19 cellular contexts compared by ENCODE assay signal in the genomic region with DNA sequence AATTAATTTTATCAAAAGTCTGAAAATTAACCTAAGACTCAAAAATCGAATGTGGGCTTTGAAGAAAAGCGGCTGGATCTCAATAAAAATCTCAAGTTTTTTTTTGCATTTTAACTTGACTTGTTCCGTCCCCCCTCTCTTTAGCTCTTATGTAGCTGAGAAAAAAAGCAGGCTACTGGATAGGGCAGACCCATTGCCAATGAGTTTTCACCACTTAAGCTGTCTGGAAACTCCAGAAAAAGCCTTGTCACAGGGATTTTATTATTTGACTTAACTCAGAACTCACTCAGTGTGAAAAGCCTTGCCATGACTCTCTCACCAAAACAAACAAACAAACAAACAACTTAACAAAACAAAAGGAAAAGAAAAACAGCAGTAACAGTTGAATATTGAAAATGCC.
DNase-seq lines count a peak whose midpoint lies in the region; ATAC-seq, FAIRE-seq and TF ChIP-seq lines count a peak whose summit lies in the region.
"Had no signal": no experiment of that assay in that cellular context is flagged by ENCODE, and none has a peak within 500 bp of the region (broad histone marks: within the 10 kb centered on the region; RNA-seq: fewer than 3 reads in every experiment).

No MANE protein-coding gene starts in this region.

- no peak overlapping the region for H4K5ac ChIP-seq in H1 (ENCODE audit: insufficient read length, low read depth, low read length)

- H3K79me1 ChIP-seq in H1 (ENCODE audit: low read depth, low read length) = no peaks in the 10 kb centered on the region

- no peak overlapping the region for H3K4me2 ChIP-seq in H1 (ENCODE audit: insufficient read depth in 1 of 2, low read depth in 2 of 2, low read length in 2 of 2)

- peak; percentile 39 for FAIRE-seq in H1 (lab: Jason Lieb, UNC)

- H3K18ac ChIP-seq in H1 (ENCODE audit: extremely low read depth, low read length) = no peak overlapping the region

- ATAC-seq in HG03354 (IDR thresholded peaks at IDR 0.05; ENCODE audit: poor library complexity, severe bottlenecking, unreplicated experiment) = no peak
- no peak for ATAC-seq in HG03196 (IDR thresholded peaks at IDR 0.05; ENCODE audit: unreplicated experiment)
- no peak for ATAC-seq in GM18861 (IDR thresholded peaks at IDR 0.05; ENCODE audit: unreplicated experiment)
- ATAC-seq: HCT116 had no signal

- H2BK20ac ChIP-seq in H1 (ENCODE audit: low read length) = no peak overlapping the region

- H3K36me3 ChIP-seq in H1 (ENCODE audit: control insufficient read depth in 2 of 4, insufficient read depth in 4 of 4, low read length in 3 of 4) = no peaks in the 10 kb centered on the region
- H3K36me3 ChIP-seq: MG63, Peyer's patch, SJCRH30 had no signal

- no peak overlapping the region for H2BK15ac ChIP-seq in H1 (ENCODE audit: low read length)

- no peak overlapping the region for H4K91ac ChIP-seq in H1 (replicated peaks; ENCODE audit: insufficient read length, low read length)

- TF ChIP-seq CTCF in H1 (IDR thresholded peaks at IDR 0.05; ENCODE audit: control extremely low read depth in 1 of 3, insufficient read depth in 1 of 3, low read depth in 1 of 3, low read length in 3 of 3) = no peak

- no peak overlapping the region for H3K56ac ChIP-seq in H1 (replicated peaks; ENCODE audit: insufficient read length, low read depth, low read length)

- H2BK5ac ChIP-seq in H1 (ENCODE audit: low read depth, low read length) = no peak overlapping the region

- H4K20me1 ChIP-seq in H1 (replicated peaks in 1 of 2; ENCODE audit: control insufficient read depth in 1 of 2, insufficient read depth in 2 of 2, low read length in 2 of 2) = no peaks in the 10 kb centered on the region

- no peak overlapping the region for H3K23ac ChIP-seq in H1 (ENCODE audit: insufficient read length)

- no peak overlapping the region for H2AFZ ChIP-seq in H1 (ENCODE audit: low read length)
- H2AFZ ChIP-seq: GM23248 had no signal

- H3K4ac ChIP-seq in H1 (replicated peaks; ENCODE audit: insufficient read length, low read depth, low read length) = no peak overlapping the region

- no peak overlapping the region for H3K27ac ChIP-seq in H1 (ENCODE audit: low read depth, low read length)
- H3K27ac ChIP-seq: GM23248, Peyer's patch, SJCRH30 had no signal

- H3K4me1 ChIP-seq in H1 (replicated peaks in 1 of 4; ENCODE audit: control insufficient read depth in 3 of 4, insufficient read depth in 4 of 4, low read length in 3 of 4) = no peaks in the 10 kb centered on the region
- H3K4me1 ChIP-seq: Peyer's patch, SJCRH30 had no signal

- H2AK5ac ChIP-seq in H1 (ENCODE audit: low read depth, low read length) = no peak overlapping the region

- no peak overlapping the region for H3K4me3 ChIP-seq in H1 (ENCODE audit: extremely low read depth in 1 of 4, insufficient read depth in 2 of 4, low read depth in 3 of 4, low read length in 4 of 4)
- H3K4me3 ChIP-seq: GM23248, MG63, Peyer's patch, SJCRH30 had no signal

- H2BK120ac ChIP-seq in H1 (replicated peaks; ENCODE audit: low read depth, low read length) = no peak overlapping the region

- POLR2A ChIA-PET in H1 (lab: Charles Lee; ENCODE audit: partially characterized antibody) = no interaction called here

- no peaks in the 10 kb centered on the region for H3K27me3 ChIP-seq in H1 (replicated peaks in 1 of 4; ENCODE audit: control insufficient read depth in 3 of 4, extremely low read depth in 1 of 4, insufficient read depth in 3 of 4, low read length in 3 of 4)
- H3K27me3 ChIP-seq: MG63, Peyer's patch, SJCRH30 had no signal

- CTCF ChIA-PET in H1 (lab: Charles Lee; ENCODE audit: partially characterized antibody) = no interaction called here

- H3K23me2 ChIP-seq in H1 (ENCODE audit: low read depth, low read length) = no peaks in the 10 kb centered on the region

- no peaks in the 10 kb centered on the region for H3K79me2 ChIP-seq in H1 (ENCODE audit: control insufficient read depth in 1 of 2, insufficient read depth in 2 of 2, low read length in 2 of 2)

- no peak overlapping the region for H4K8ac ChIP-seq in H1 (ENCODE audit: extremely low read depth, insufficient read depth, low read length)

- no peak for TF ChIP-seq RAD21 in H1 (IDR thresholded peaks at IDR 0.05 in 1 of 2, conservative IDR thresholded peaks at IDR 0.05 in 1 of 2; ENCODE audit: low read depth in 2 of 2, low read length in 2 of 2)

- H3K14ac ChIP-seq in H1 (ENCODE audit: insufficient read length) = no peak overlapping the region

- no peak for TF ChIP-seq POLR2A in H1 (IDR thresholded peaks at IDR 0.05; ENCODE audit: control extremely low read depth in 1 of 2, low read depth in 2 of 2, low read length in 2 of 2)

- no peak for TF ChIP-seq EP300 in H1 (IDR thresholded peaks at IDR 0.05; ENCODE audit: borderline replicate concordance in 1 of 2, low read depth in 2 of 2, low read length in 2 of 2)

- no peaks in the 10 kb centered on the region for H3K9me3 ChIP-seq in H1 (ENCODE audit: insufficient read depth in 2 of 2, low read depth in 1 of 2, low read length in 1 of 2)
- H3K9me3 ChIP-seq: MG63, Peyer's patch, SJCRH30 had no signal

- no peak overlapping the region for H2BK12ac ChIP-seq in H1 (ENCODE audit: low read depth, low read length)

- 68% methylated on average over 3 of the region's 3 CpGs; no CpG with 5 or more reads in 1 of the 2 experiments for WGBS in H1 (ENCODE audit: extremely low coverage in 1 of 2, insufficient coverage in 1 of 2, insufficient read length in 1 of 2, insufficient replicate concordance in 2 of 2, low coverage in 1 of 2, low lambda C conversion rate in 2 of 2, missing lambda C conversion rate in 1 of 2), 2 experiments

- DNase-seq in LHCN-M2 (ENCODE audit: low read depth) (peak; percentile 30), H1 (ENCODE audit: low read depth in 1 of 2, low spot score in 2 of 2) (no peak), myocyte (ENCODE audit: low read depth) (peak; percentile 6), NAMALWA (ENCODE audit: low spot score) (no peak)
- DNase-seq: CD4-positive, CD25-positive, alpha-beta regulatory T cell; DMS79; GM23248; MG63; NCI-H1048; NCI-H1417 treated with DMSO at 0.1 percent for 48 hours; NCI-H187; NCI-H446; NCI-H526 treated with DMSO at 0.1 percent for 48 hours; Peyer's patch; SJCRH30 had no signal

- H3K9ac ChIP-seq in H1 (replicated peaks in 1 of 4; ENCODE audit: extremely low read depth in 1 of 4, low read depth in 3 of 4, low read length in 3 of 4) = no peak overlapping the region
- H3K9ac ChIP-seq: GM23248 had no signal

TF ChIP-seq in H1, 55 proteins besides CTCF, POLR2A, EP300 and RAD21:
- TF ChIP-seq HDAC6 (IDR thresholded peaks at IDR 0.05; ENCODE audit: low read depth, low read length) (no peak), SUZ12 (IDR thresholded peaks at IDR 0.05; ENCODE audit: low read length) (no peak), RXRA (IDR thresholded peaks at IDR 0.05; ENCODE audit: insufficient read depth, low read depth, low read length) (no peak), SAP30 (IDR thresholded peaks at IDR 0.05; ENCODE audit: insufficient read depth, insufficient replicate concordance, low read length) (no peak), FOSL1 (IDR thresholded peaks at IDR 0.05; ENCODE audit: insufficient read depth, low read depth, low read length) (no peak), SRF (IDR thresholded peaks at IDR 0.05; ENCODE audit: low read depth, low read length) (no peak), USF2 (IDR thresholded peaks at IDR 0.05; ENCODE audit: low read length) (no peak)

Comparison
In these comparisons a context has a peak if more than half of its experiments do, and no peak if none do; other contexts are left out.
1. DNase-seq: peak in LHCN-M2 (single experiment) and myocyte (single experiment); none in H1 (0 of 2) and NAMALWA (single experiment).